In genomic region chr22:44664149-44664548, GRCh38 we compare ENCODE assay signal across 8 cellular contexts. TPM values are rescaled to one million over a fixed set of nuclear protein-coding genes. Genes with fewer than 3 reads are reported as not detected.
A peak's percentile ranks its signal among the peaks of the same experiment; 100 is the strongest.
DNase-seq lines count a peak whose midpoint lies in the region; ATAC-seq lines count a peak whose summit lies in the region.

No MANE protein-coding gene starts in this region.

- H3K9me3 Mint-ChIP-seq in naive thymus-derived CD4-positive, alpha-beta T cell, result peaks cover 0 to 2% (median 0%) of the 10 kb centered on the region in 11 donors

- H3K36me3 Mint-ChIP-seq in naive thymus-derived CD4-positive, alpha-beta T cell, result peaks cover 0 to 4% (median 0%) of the 10 kb centered on the region in 5 donors

- peak overlapping the region; percentile 33 to 77 (median 56) for H3K4me3 Mint-ChIP-seq in naive thymus-derived CD4-positive, alpha-beta T cell

- H3K4me1 ChIP-seq in naive thymus-derived CD4-positive, alpha-beta T cell (ENCODE audit: control insufficient read depth in 2 of 2, insufficient read depth in 2 of 2, low read length in 2 of 2), result peaks cover 43 to 46% of the 10 kb centered on the region in 2 donors

- H3K27me3 ChIP-seq in naive thymus-derived CD4-positive, alpha-beta T cell (ENCODE audit: control insufficient read depth in 2 of 2, insufficient read depth in 2 of 2, low read length in 2 of 2), result no peaks in the 10 kb centered on the region

- peaks cover 0 to 4% (median 0%) of the 10 kb centered on the region in 3 experiments for H3K9me3 ChIP-seq in naive thymus-derived CD4-positive, alpha-beta T cell (ENCODE audit: control insufficient read depth in 2 of 3, low read length in 3 of 3)

- POLR2A ChIA-PET in naive thymus-derived CD4-positive, alpha-beta T cell (lab: Charles Lee), result interaction anchor here (0.8 to 1.5 kb wide), 4 partner anchors 13 to 25 kb away, joined by 3 to 5 read pairs (median 3); no protein-coding TSS in a partner anchor

- no peaks in the 10 kb centered on the region for H3K36me3 ChIP-seq in naive thymus-derived CD4-positive, alpha-beta T cell (ENCODE audit: control insufficient read depth in 2 of 3, insufficient read depth in 3 of 3, low read length in 3 of 3)

- peak; percentile 58 for ATAC-seq in naive thymus-derived CD4-positive, alpha-beta T cell
- ATAC-seq in GM21717 (IDR thresholded peaks at IDR 0.05; ENCODE audit: unreplicated experiment), result no peak
- ATAC-seq in HG02870 (IDR thresholded peaks at IDR 0.05; ENCODE audit: unreplicated experiment), result no peak

- peak; percentile 25 for DNase-seq in EL
- DNase-seq in UCSD-AML1 (lab: John Stamatoyannopoulos, UW; ENCODE audit: unreplicated experiment), result peak; percentile 88
- peak; percentile 74 for DNase-seq in dermis blood vessel endothelial cell
- DNase-seq in naive thymus-derived CD4-positive, alpha-beta T cell, result peak in 6 of 9 donors; percentile 27 to 49 (median 34)
- DNase-seq in ecto neural progenitor cell (ENCODE audit: low spot score), result no peak
- no peak for DNase-seq in NCI-H146 (lab: John Stamatoyannopoulos, UW)

- H3K27ac Mint-ChIP-seq in naive thymus-derived CD4-positive, alpha-beta T cell, result peak overlapping the region; percentile 68 to 91 (median 83)

- peaks cover 37 to 56% (median 47%) of the 10 kb centered on the region in 7 donors for H3K4me1 Mint-ChIP-seq in naive thymus-derived CD4-positive, alpha-beta T cell

- CTCF ChIA-PET in naive thymus-derived CD4-positive, alpha-beta T cell (lab: Charles Lee), result interaction anchor here (0.6 to 1.6 kb wide), 5 partner anchors 17 to 671 kb away, joined by 3 to 10 read pairs (median 4); no protein-coding TSS in a partner anchor

- peak overlapping the region; percentile 30 for H3K4me3 ChIP-seq in naive thymus-derived CD4-positive, alpha-beta T cell (ENCODE audit: low read length)

- intact Hi-C loops in naive thymus-derived CD4-positive, alpha-beta T cell (cut with micrococcal nuclease), result loop anchor here (1.0 to 10.0 kb wide), 5 partner anchors 20 to 849 kb away; partner anchors contain the start of genes RTL6 (in 2 of the 2), EFCAB6 (in 1 of the 2) and PARVG (in 1 of the 2)

- peak overlapping the region; percentile 61 for H3K27ac ChIP-seq in naive thymus-derived CD4-positive, alpha-beta T cell (ENCODE audit: low read depth, low read length)

- peaks cover 0 to 9% (median 0%) of the 10 kb centered on the region in 5 donors for H3K27me3 Mint-ChIP-seq in naive thymus-derived CD4-positive, alpha-beta T cell

RNA-seq across cellular contexts. Expression of gene PRR5, which starts 37.9 kb away (rescaled TPM):
- 12.4 and 13.6 TPM in 2 replicates for total RNA-seq in dermis blood vessel endothelial cell
- total RNA-seq in naive thymus-derived CD4-positive, alpha-beta T cell, result 10 to 100 TPM; 19.6 to 49.1 (median 44.4) TPM
- polyA plus RNA-seq in naive thymus-derived CD4-positive, alpha-beta T cell, result 10 to 100 TPM; 19.6 to 29.6 TPM

Comparison
In these comparisons a context has a peak if more than half of its experiments do, and no peak if none do; other contexts are left out.
1. DNase-seq: peak in EL (single experiment), UCSD-AML1 (single experiment), dermis blood vessel endothelial cell (single experiment) and naive thymus-derived CD4-positive, alpha-beta T cell (6 of 9); none in ecto neural progenitor cell (single experiment) and NCI-H146 (single experiment).